ENCODE assay signal across 1 cellular context in the genomic region with DNA sequence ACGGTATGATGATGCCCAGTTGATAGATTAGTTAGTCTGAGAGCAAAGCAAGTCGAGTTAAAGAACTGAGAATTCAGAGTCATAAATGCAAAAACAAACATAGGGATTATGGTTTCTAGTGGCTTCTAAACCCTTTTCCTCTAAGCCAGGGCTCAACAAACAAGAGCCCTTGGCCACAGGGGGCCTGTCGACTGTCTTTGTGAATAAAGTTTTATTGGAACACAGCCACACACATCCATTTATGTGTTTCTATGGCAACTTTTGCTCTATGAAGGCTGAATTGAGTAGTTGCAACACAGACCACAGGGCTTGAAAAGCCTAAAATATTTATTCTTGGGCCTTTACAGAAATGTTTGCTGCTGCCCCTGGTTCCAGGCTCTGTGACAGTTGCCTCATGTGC.
TF ChIP-seq lines count a peak whose summit lies in the region.

No MANE protein-coding gene starts in this region.

TF ChIP-seq in GM12878, 131 proteins besides CTCF, POLR2A, EP300 and RAD21 (continued from another document):
- TF ChIP-seq, protein P1, sequence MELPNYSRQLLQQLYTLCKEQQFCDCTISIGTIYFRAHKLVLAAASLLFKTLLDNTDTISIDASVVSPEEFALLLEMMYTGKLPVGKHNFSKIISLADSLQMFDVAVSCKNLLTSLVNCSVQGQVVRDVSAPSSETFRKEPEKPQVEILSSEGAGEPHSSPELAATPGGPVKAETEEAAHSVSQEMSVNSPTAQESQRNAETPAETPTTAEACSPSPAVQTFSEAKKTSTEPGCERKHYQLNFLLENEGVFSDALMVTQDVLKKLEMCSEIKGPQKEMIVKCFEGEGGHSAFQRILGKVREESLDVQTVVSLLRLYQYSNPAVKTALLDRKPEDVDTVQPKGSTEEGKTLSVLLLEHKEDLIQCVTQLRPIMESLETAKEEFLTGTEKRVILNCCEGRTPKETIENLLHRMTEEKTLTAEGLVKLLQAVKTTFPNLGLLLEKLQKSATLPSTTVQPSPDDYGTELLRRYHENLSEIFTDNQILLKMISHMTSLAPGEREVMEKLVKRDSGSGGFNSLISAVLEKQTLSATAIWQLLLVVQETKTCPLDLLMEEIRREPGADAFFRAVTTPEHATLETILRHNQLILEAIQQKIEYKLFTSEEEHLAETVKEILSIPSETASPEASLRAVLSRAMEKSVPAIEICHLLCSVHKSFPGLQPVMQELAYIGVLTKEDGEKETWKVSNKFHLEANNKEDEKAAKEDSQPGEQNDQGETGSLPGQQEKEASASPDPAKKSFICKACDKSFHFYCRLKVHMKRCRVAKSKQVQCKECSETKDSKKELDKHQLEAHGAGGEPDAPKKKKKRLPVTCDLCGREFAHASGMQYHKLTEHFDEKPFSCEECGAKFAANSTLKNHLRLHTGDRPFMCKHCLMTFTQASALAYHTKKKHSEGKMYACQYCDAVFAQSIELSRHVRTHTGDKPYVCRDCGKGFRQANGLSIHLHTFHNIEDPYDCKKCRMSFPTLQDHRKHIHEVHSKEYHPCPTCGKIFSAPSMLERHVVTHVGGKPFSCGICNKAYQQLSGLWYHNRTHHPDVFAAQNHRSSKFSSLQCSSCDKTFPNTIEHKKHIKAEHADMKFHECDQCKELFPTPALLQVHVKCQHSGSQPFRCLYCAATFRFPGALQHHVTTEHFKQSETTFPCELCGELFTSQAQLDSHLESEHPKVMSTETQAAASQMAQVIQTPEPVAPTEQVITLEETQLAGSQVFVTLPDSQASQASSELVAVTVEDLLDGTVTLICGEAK (IDR thresholded peaks at IDR 0.05; ENCODE audit: borderline replicate concordance) = peak; percentile 41; the same call in 1 of the 2 replicates
